Comparison of ENCODE assay signal across 8 cellular contexts in the genomic region with DNA sequence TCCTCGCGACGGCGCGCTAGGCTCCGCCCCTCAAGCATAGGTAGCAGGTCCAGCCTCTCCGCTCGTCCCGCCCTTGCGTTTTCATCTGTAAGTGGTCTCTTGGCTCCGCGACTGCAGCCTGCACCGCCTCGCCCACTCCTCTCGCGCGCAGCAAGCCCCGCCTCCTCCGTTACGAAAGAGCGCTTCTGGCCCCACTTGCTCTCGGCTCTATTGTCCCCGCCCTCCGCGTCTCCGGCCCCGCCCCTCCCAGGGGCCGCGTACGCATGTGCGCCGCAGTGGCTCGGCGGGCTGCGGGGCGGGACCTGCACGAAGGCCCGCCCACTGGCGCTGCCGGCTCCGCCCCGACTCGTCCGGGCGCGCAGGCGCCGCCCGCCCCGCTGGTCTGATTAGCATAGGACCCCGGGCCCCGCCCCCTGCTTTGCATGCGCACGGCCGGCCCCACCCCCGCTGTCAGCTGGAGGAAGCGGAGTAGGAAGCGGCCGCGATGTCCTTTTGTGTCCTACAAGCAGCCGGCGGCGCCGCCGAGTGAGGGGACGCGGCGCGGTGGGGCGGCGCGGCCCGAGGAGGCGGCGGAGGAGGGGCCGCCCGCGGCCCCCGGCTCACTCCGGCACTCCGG. TPM values are rescaled to one million over a fixed set of nuclear protein-coding genes. Genes with fewer than 3 reads are reported as not detected.
A peak's percentile ranks its signal among the peaks of the same experiment; 100 is the strongest.
DNase-seq lines count a peak whose midpoint lies in the region; ATAC-seq and TF ChIP-seq lines count a peak whose summit lies in the region.

A gene (plus strand): TSS at position 450 of the 616 bp plus-strand sequence. CDS start 1,656 bp downstream, outside the sequence.

- H3K27me3 ChIP-seq in ascending aorta = no peaks in the 10 kb centered on the region
- H3K27me3 ChIP-seq in right cardiac atrium (ENCODE audit: control insufficient read depth, insufficient read depth) = no peaks in the 10 kb centered on the region
- peaks cover 0 to 7% of the 10 kb centered on the region in 2 donors for H3K27me3 ChIP-seq in uterus

- no peak for TF ChIP-seq CTCF in ascending aorta (IDR thresholded peaks at IDR 0.05)
- no peak for TF ChIP-seq CTCF in uterus (IDR thresholded peaks at IDR 0.05)

- H3K4me1 ChIP-seq in ascending aorta (peaks cover 10 to 15% of the 10 kb centered on the region in 2 donors), right cardiac atrium (ENCODE audit: control insufficient read depth, insufficient read depth, low read length) (peaks cover 10% of the 10 kb centered on the region), uterus (peaks cover 0 to 16% of the 10 kb centered on the region in 2 donors)

- peak; percentile 10 to 60 for TF ChIP-seq POLR2A in uterus (IDR thresholded peaks at IDR 0.05)

- H3K4me3 ChIP-seq in ascending aorta (peak within 1 kb of the TSS; percentile 72 to 81), right cardiac atrium (ENCODE audit: low read length) (peak within 1 kb of the TSS; percentile 59), uterus (peak within 1 kb of the TSS; percentile 63 to 65)

- H3K36me3 ChIP-seq in ascending aorta = no peaks in the 10 kb centered on the region
- no peaks in the 10 kb centered on the region for H3K36me3 ChIP-seq in uterus

- H3K27ac ChIP-seq in ascending aorta = peak within 1 kb of the TSS; percentile 68 to 86
- H3K27ac ChIP-seq in right cardiac atrium (ENCODE audit: low read length) = peak within 1 kb of the TSS; percentile 83
- peak within 1 kb of the TSS; percentile 80 to 92 for H3K27ac ChIP-seq in uterus

- ATAC-seq in GM18511 (IDR thresholded peaks at IDR 0.05; ENCODE audit: unreplicated experiment) (peak; percentile 63), HG03025 (IDR thresholded peaks at IDR 0.05; ENCODE audit: low FRiP score, unreplicated experiment) (peak; percentile 63), right cardiac atrium (peak; percentile 92 to 93)

- intact Hi-C loops in ascending aorta (cut with DNase I) = loop anchor here (1.0 to 2.0 kb wide), 5 partner anchors 12 to 64 kb away; a partner anchor contains a TSS
- intact Hi-C loops in right cardiac atrium (cut with DNase I) = no loop called here
- intact Hi-C loops in uterus (cut with DNase I; ENCODE audit: low total_unique reads) = no loop called here

- H3K9me3 ChIP-seq in ascending aorta (no peaks in the 10 kb centered on the region), right cardiac atrium (ENCODE audit: control insufficient read depth, low read length) (no peaks in the 10 kb centered on the region), uterus (no peaks in the 10 kb centered on the region)

- WGBS in right cardiac atrium = under 1% methylated on average over 81 of the region's 81 CpGs

- DNase-seq in NCI-H2029 treated with DMSO at 0.1 percent for 48 hours (lab: John Stamatoyannopoulos, UW) (peak; percentile 97), T-helper 22 cell (ENCODE audit: low read depth) (peak; percentile 98), ascending aorta (ENCODE audit: low spot score in 2 of 2) (peak; percentile 100), right cardiac atrium (peak; percentile 100), putamen (ENCODE audit: low spot score) (peak; percentile 99), uterus (peak; percentile 99)

RNA-seq across cellular contexts. Expression of the gene that starts here (rescaled TPM):
- total RNA-seq in ascending aorta = 53.4 TPM
- 100 to 1,000 TPM; 132 to 171 (median 141) TPM for total RNA-seq in right cardiac atrium
- polyA plus RNA-seq in right cardiac atrium = 199 TPM
- total RNA-seq in uterus = 10 to 100 TPM; 12.1 to 49.2 (median 17.5) TPM

Comparison
In these comparisons a context has a peak if more than half of its experiments do, and no peak if none do; other contexts are left out.
1. Peak in every context shown above with its lines: DNase-seq, ATAC-seq, H3K4me3 ChIP-seq and H3K27ac ChIP-seq.